In the genomic region with DNA sequence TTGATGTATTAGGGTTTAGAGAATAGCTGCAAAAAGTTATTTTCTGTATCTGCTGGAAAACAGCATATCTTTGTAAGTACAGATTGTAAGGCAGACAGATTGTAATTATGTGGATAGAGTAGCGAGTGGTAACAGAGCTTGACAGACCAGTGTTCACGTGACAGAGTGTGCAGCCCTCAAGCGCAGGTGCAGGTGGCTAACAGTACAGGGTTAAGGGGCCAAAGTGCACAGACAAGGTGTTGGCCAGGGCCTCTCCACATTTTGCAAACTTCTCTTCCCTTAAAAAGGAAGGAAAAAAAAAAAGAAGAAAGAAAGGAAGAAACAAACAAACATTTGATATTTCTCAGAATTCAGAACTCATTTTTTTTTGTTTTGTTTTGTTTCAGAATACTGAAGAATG, we compare ENCODE assay signal across 26 cellular contexts. TPM values are rescaled to one million over a fixed set of nuclear protein-coding genes. Genes with fewer than 3 reads are reported as not detected.
"Had no signal": no experiment of that assay in that cellular context is flagged by ENCODE, and none has a peak within 500 bp of the region (broad histone marks: within the 10 kb centered on the region; RNA-seq: fewer than 3 reads in every experiment).

No MANE protein-coding gene starts in this region.

- ATAC-seq: activated T-cell treated with anti-CD3 and anti-CD28 coated beads, Interleukin-2, amount 50 U/mL, for 4 hours; effector memory CD8-positive, alpha-beta T cell; heart right ventricle; lower lobe of right lung; psoas muscle; right cardiac atrium; upper lobe of right lung had no signal

- H3K9me3 Mint-ChIP-seq: activated CD4-positive, alpha-beta T cell treated with anti-CD3 and anti-CD28 coated beads, Interleukin-2, amount 10 ng/mL, durations not matched to agents 7 days and 5 days; activated naive CD4-positive, alpha-beta T cell treated with anti-CD3 and anti-CD28 coated beads, Interleukin-2, amount 10 ng/mL, durations not matched to agents 7 days and 5 days; activated T-cell treated with anti-CD3 and anti-CD28 coated beads, Interleukin-2, amount 50 U/mL, for 4 hours; effector memory CD8-positive, alpha-beta T cell; immature natural killer cell; nephron progenitor cell; T-helper 1 cell treated with Interleukin-12 subunit alpha and Interleukin-12 subunit beta and Interleukin-4 antibody, amounts not matched to agents 30 μg/mL and 1 μg/mL, for 36 hours had no signal

- H3K36me3 ChIP-seq: adrenal gland had no signal

- H3K27ac ChIP-seq: adrenal gland, esophagus squamous epithelium, heart right ventricle, lower lobe of right lung, psoas muscle, skin epidermis, thoracic aorta, upper lobe of right lung had no signal

- H3K4me3 Mint-ChIP-seq: activated CD4-positive, alpha-beta T cell treated with anti-CD3 and anti-CD28 coated beads, Interleukin-2, amount 10 ng/mL, durations not matched to agents 7 days and 5 days; activated naive CD4-positive, alpha-beta T cell treated with anti-CD3 and anti-CD28 coated beads, Interleukin-2, amount 10 ng/mL, durations not matched to agents 7 days and 5 days; activated T-cell treated with anti-CD3 and anti-CD28 coated beads, Interleukin-2, amount 50 U/mL, for 4 hours; effector memory CD8-positive, alpha-beta T cell; immature natural killer cell; nephron progenitor cell; T-helper 1 cell treated with Interleukin-12 subunit alpha and Interleukin-12 subunit beta and Interleukin-4 antibody, amounts not matched to agents 30 μg/mL and 1 μg/mL, for 36 hours had no signal

- DNase-seq: activated CD4-positive, alpha-beta T cell treated with anti-CD3 and anti-CD28 coated beads, Interleukin-2, amount 10 ng/mL, durations not matched to agents 7 days and 5 days; activated CD8-positive, alpha-beta memory T cell treated with anti-CD3 and anti-CD28 coated beads, Interleukin-2, amount 50 U/mL, for 4 hours; activated naive CD4-positive, alpha-beta T cell treated with anti-CD3 and anti-CD28 coated beads, Interleukin-2, amount 10 ng/mL, durations not matched to agents 7 days and 5 days; activated T-cell treated with anti-CD3 and anti-CD28 coated beads, Interleukin-2, amount 50 U/mL, for 4 hours; adrenal gland; cerebellar nuclear complex; dermis blood vessel endothelial cell; effector memory CD8-positive, alpha-beta T cell; esophagus squamous epithelium; heart right ventricle; immature natural killer cell; lower lobe of right lung; midbrain; nephron progenitor cell; psoas muscle; right cardiac atrium; stimulated activated CD4-positive, alpha-beta T cell treated with anti-CD3 and anti-CD28 coated beads, Interleukin-15, amount 100 ng/mL, for 24 hours; stimulated activated CD4-positive, alpha-beta T cell treated with anti-CD3 and anti-CD28 coated beads, Interleukin-4, amount 100 ng/mL, for 1 hour; upper lobe of right lung had no signal

- H3K4me1 Mint-ChIP-seq: activated CD4-positive, alpha-beta T cell treated with anti-CD3 and anti-CD28 coated beads, Interleukin-2, amount 10 ng/mL, durations not matched to agents 7 days and 5 days; activated naive CD4-positive, alpha-beta T cell treated with anti-CD3 and anti-CD28 coated beads, Interleukin-2, amount 10 ng/mL, durations not matched to agents 7 days and 5 days; immature natural killer cell had no signal

- H3K4me3 ChIP-seq: adrenal gland, esophagus squamous epithelium, heart right ventricle, lower lobe of right lung, psoas muscle, skin epidermis, thoracic aorta, upper lobe of right lung had no signal

- H3K27me3 Mint-ChIP-seq: activated CD4-positive, alpha-beta T cell treated with anti-CD3 and anti-CD28 coated beads, Interleukin-2, amount 10 ng/mL, durations not matched to agents 7 days and 5 days; activated naive CD4-positive, alpha-beta T cell treated with anti-CD3 and anti-CD28 coated beads, Interleukin-2, amount 10 ng/mL, durations not matched to agents 7 days and 5 days; effector memory CD8-positive, alpha-beta T cell had no signal

- H3K27ac Mint-ChIP-seq: activated CD4-positive, alpha-beta T cell treated with anti-CD3 and anti-CD28 coated beads, Interleukin-2, amount 10 ng/mL, durations not matched to agents 7 days and 5 days; activated naive CD4-positive, alpha-beta T cell treated with anti-CD3 and anti-CD28 coated beads, Interleukin-2, amount 10 ng/mL, durations not matched to agents 7 days and 5 days; nephron progenitor cell; T-helper 1 cell treated with Interleukin-12 subunit alpha and Interleukin-12 subunit beta and Interleukin-4 antibody, amounts not matched to agents 30 μg/mL and 1 μg/mL, for 36 hours had no signal

- H3K9me3 ChIP-seq: adrenal gland, esophagus squamous epithelium, heart right ventricle, lower lobe of right lung, psoas muscle, thoracic aorta, upper lobe of right lung had no signal

- H3K4me1 ChIP-seq: adrenal gland, heart right ventricle, lower lobe of right lung, psoas muscle, upper lobe of right lung had no signal

RNA-seq across cellular contexts. Expression of gene MANSC4, which starts 25.2 kb away (rescaled TPM):
- total RNA-seq: activated CD4-positive, alpha-beta T cell treated with anti-CD3 and anti-CD28 coated beads, Interleukin-2, amount 10 ng/mL, durations not matched to agents 7 days and 5 days; activated T-cell treated with anti-CD3 and anti-CD28 coated beads, Interleukin-2, amount 50 U/mL, for 4 hours; adrenal gland; astrocyte; bronchial epithelial cell; dermis blood vessel endothelial cell; esophagus squamous epithelium; heart right ventricle; lower lobe of right lung; myocyte; omental fat pad; psoas muscle; right cardiac atrium; thoracic aorta; upper lobe of right lung had no signal
